ENCODE assay signal across 14 cellular contexts in genomic region chr16:28688327-28688952, GRCh38. TPM values are rescaled to one million over a fixed set of nuclear protein-coding genes. Genes with fewer than 3 reads are reported as not detected.
DNase-seq lines count a peak whose midpoint lies in the region; ATAC-seq, FAIRE-seq and TF ChIP-seq lines count a peak whose summit lies in the region.
"Not testable (repeated sequence)": the region's sequence is repeated elsewhere in the genome, so short reads cannot be mapped to it uniquely, and the experiment has no call there.
"Had no signal": no experiment of that assay in that cellular context is flagged by ENCODE, and none has a peak within 500 bp of the region (broad histone marks: within the 10 kb centered on the region; RNA-seq: fewer than 3 reads in every experiment).

No MANE protein-coding gene starts in this region.

- not testable (repeated sequence) for H3K36me3 Mint-ChIP-seq in activated B cell treated with CpG ODN at 0.5 μM for 24 hours (ENCODE audit: low read depth)

- not testable (repeated sequence) for H3K27ac Mint-ChIP-seq in activated B cell treated with CpG ODN at 0.5 μM for 24 hours

- not testable (repeated sequence) for FAIRE-seq in K562 (lab: Jason Lieb, UNC)

- not testable (repeated sequence) for H3K9me3 ChIP-seq in BLaER1 treated with 17β-estradiol and CSF1 and Interleukin-3, amounts not matched to agents 10 nM and 100 nM (replicated peaks in 1 of 11); K562 (replicated peaks; ENCODE audit: control insufficient read depth, insufficient read depth, low read depth, low read length); psoas muscle

- peak overlapping the region in 7 of 11 experiments; percentile 28 to 51 (median 43); a peak in 7 of 22 replicates for H3K4me2 ChIP-seq in BLaER1 treated with 17β-estradiol and CSF1 and Interleukin-3, amounts not matched to agents 10 nM and 100 nM
- not testable (repeated sequence) for H3K4me2 ChIP-seq in K562 (ENCODE audit: insufficient read depth, low read length)

- not testable (repeated sequence) for H4K20me1 ChIP-seq in BLaER1 treated with 17β-estradiol and CSF1 and Interleukin-3, amounts not matched to agents 10 nM and 100 nM; K562 (replicated peaks; ENCODE audit: control insufficient read depth, insufficient read depth, low read length)

- not testable (repeated sequence) for H3K27me3 ChIP-seq in BLaER1 treated with 17β-estradiol and CSF1 and Interleukin-3, amounts not matched to agents 10 nM and 100 nM; K562 (ENCODE audit: control insufficient read depth in 2 of 2, insufficient read depth in 2 of 2, low read length in 2 of 2); psoas muscle (ENCODE audit: insufficient read depth in 3 of 3, low read length in 2 of 3)

- not testable (repeated sequence) for TF ChIP-seq EP300 in K562 (IDR thresholded peaks at IDR 0.05; ENCODE audit: low read length)

- TF ChIP-seq POLR2A in K562 (conservative IDR thresholded peaks at IDR 0.05) = not testable (repeated sequence)

- POLR2A ChIA-PET in activated B cell treated with CpG ODN at 0.5 μM for 24 hours (lab: Charles Lee); K562 (lab: Yijun Ruan, JAX): not testable (repeated sequence)

- DNase-seq in activated B cell treated with CpG ODN at 0.5 μM for 24 hours; K562 (ENCODE audit: extremely low read depth in 1 of 4, low spot score in 3 of 4); left colon; psoas muscle: not testable (repeated sequence)

- H3K4me1 Mint-ChIP-seq in activated B cell treated with CpG ODN at 0.5 μM for 24 hours = not testable (repeated sequence)

- ATAC-seq in GM19463 (IDR thresholded peaks at IDR 0.05; ENCODE audit: unreplicated experiment) = peak; percentile 51
- ATAC-seq in HG02610 (IDR thresholded peaks at IDR 0.05; ENCODE audit: unreplicated experiment) = peak; percentile 59
- peak; percentile 69 for ATAC-seq in HG03439 (IDR thresholded peaks at IDR 0.05; ENCODE audit: unreplicated experiment)
- peak; percentile 97 for ATAC-seq in activated B cell treated with CpG ODN at 0.5 μM for 24 hours (ENCODE audit: low read depth)
- ATAC-seq in K562 = peak; percentile 99
- ATAC-seq in left colon = peak; percentile 96
- ATAC-seq in psoas muscle = peak; percentile 95 to 99 (median 98)

- H3K4me3 ChIP-seq in BLaER1 treated with 17β-estradiol and CSF1 and Interleukin-3, amounts not matched to agents 10 nM and 100 nM = peak overlapping the region in 2 of 10 experiments; percentile 19 to 54; a peak in 1 of 20 replicates
- not testable (repeated sequence) for H3K4me3 ChIP-seq in K562, psoas muscle

- not testable (repeated sequence) for H3K27me3 Mint-ChIP-seq in activated B cell treated with CpG ODN at 0.5 μM for 24 hours

- H3K4me3 Mint-ChIP-seq in activated B cell treated with CpG ODN at 0.5 μM for 24 hours = not testable (repeated sequence)

- intact Hi-C loops in activated B cell treated with CpG ODN at 0.5 μM for 24 hours (cut with micrococcal nuclease); K562 (cut with micrococcal nuclease); left colon (cut with DNase I, micrococcal nuclease); psoas muscle (cut with DNase I): not testable (repeated sequence)

- H3K36me3 ChIP-seq in BLaER1 treated with 17β-estradiol and CSF1 and Interleukin-3, amounts not matched to agents 10 nM and 100 nM; K562 (ENCODE audit: control insufficient read depth, insufficient read depth, low read length); psoas muscle (ENCODE audit: insufficient read depth in 1 of 2, low read depth in 1 of 2): not testable (repeated sequence)

- H3K79me2 ChIP-seq in K562 (ENCODE audit: control insufficient read depth, insufficient read depth, low read length) = not testable (repeated sequence)

- CTCF ChIA-PET in activated B cell treated with CpG ODN at 0.5 μM for 24 hours (lab: Charles Lee); K562 (lab: Yijun Ruan, JAX; ENCODE audit: low intra/inter-chr PET ratio): not testable (repeated sequence)

- in situ Hi-C loops in K562 (cut with MboI) = not testable (repeated sequence)

- not testable (repeated sequence) for TF ChIP-seq CTCF in activated B cell treated with CpG ODN at 0.5 μM for 24 hours (IDR thresholded peaks at IDR 0.05); K562 (IDR thresholded peaks at IDR 0.05 in 2 of 3, conservative IDR thresholded peaks at IDR 0.05 in 1 of 3; ENCODE audit: insufficient read depth in 2 of 3, low read depth in 1 of 3, low read length in 3 of 3); psoas muscle (IDR thresholded peaks at IDR 0.05)

- H3K27ac ChIP-seq in BLaER1 treated with 17β-estradiol and CSF1 and Interleukin-3, amounts not matched to agents 10 nM and 100 nM = peak overlapping the region in 1 of 11 experiments; percentile 15; a peak in 1 of 22 replicates
- not testable (repeated sequence) for H3K27ac ChIP-seq in K562 (ENCODE audit: extremely low read depth, low read depth, low read length); psoas muscle

- not testable (repeated sequence) for TF ChIP-seq RAD21 in K562 (CRISPR knock-in tag; conservative IDR thresholded peaks at IDR 0.05 in 1 of 2, IDR thresholded peaks at IDR 0.05 in 1 of 2)

- H3K9me1 ChIP-seq in K562 (ENCODE audit: control insufficient read depth, insufficient read depth, low read length) = not testable (repeated sequence)

- no CpG with 5 or more reads among the region's 10 CpGs for WGBS in K562 (ENCODE audit: insufficient coverage, low coverage, missing lambda C conversion rate)
- WGBS in psoas muscle, 3 donors = 43 to 58% methylated on average over 1 of the region's 10 CpGs; no CpG with 5 or more reads in 1 of the 3 donors

- H3K9me3 Mint-ChIP-seq in activated B cell treated with CpG ODN at 0.5 μM for 24 hours = not testable (repeated sequence)

- H2AFZ ChIP-seq in K562 (ENCODE audit: low read depth, low read length) = not testable (repeated sequence)

- BruUV-seq in K562 (replicated peaks; lab: Mats Ljungman, UMichigan) = not testable (repeated sequence)

- H3K9ac ChIP-seq in BLaER1 treated with 17β-estradiol and CSF1 and Interleukin-3, amounts not matched to agents 10 nM and 100 nM = peak overlapping the region in 1 of 11 experiments; percentile 23; a peak in 1 of 22 replicates
- H3K9ac ChIP-seq in K562 (ENCODE audit: insufficient read depth in 1 of 2, low read depth in 2 of 2, low read length in 2 of 2) = not testable (repeated sequence)

- H3K4me1 ChIP-seq in BLaER1 treated with 17β-estradiol and CSF1 and Interleukin-3, amounts not matched to agents 10 nM and 100 nM; K562 (replicated peaks in 1 of 2; ENCODE audit: control insufficient read depth in 2 of 2, insufficient read depth in 2 of 2, low read length in 2 of 2); psoas muscle: not testable (repeated sequence)

RNA-seq across cellular contexts. Expression of gene EIF3C, which starts 22.8 kb away (rescaled TPM):
- total RNA-seq in activated B cell treated with CpG ODN at 0.5 μM for 24 hours (673 and 689 TPM in 2 replicates), K562 (2014; rRNA removed) (611 and 748 TPM in 2 replicates), K562 (2014; rRNA removed; fragmentation: Illumina TruSeq; extraction: Trizol) (226 and 295 TPM in 2 replicates), K562 (2015; rRNA removed; fragmentation: Illumina TruSeq; extraction: Trizol) (297 and 300 TPM in 2 replicates), K562 (2021) (816 and 865 TPM in 2 replicates), left colon (100 to 1,000 TPM; 550 to 645 TPM), psoas muscle (100 to 1,000 TPM; 434 to 640 (median 556) TPM)
- 481 and 617 TPM in 2 replicates for total RNA-seq in K562 (2011; cell fraction: chromatin; rRNA removed; ENCODE audit: low replicate concordance)
- 195 and 201 TPM in 2 replicates for total RNA-seq in K562 (2011; cell fraction: nucleolus; rRNA removed)
- total RNA-seq in K562 (2011; cell fraction: nucleoplasm; rRNA removed) = 210 and 304 TPM in 2 replicates
- polyA plus RNA-seq in K562 (2011; rRNA removed) (221 and 411 TPM in 2 replicates), K562 (2014; fragmentation: Illumina TruSeq; extraction: Trizol) (464 and 523 TPM in 2 replicates), K562 (2014; fragmentation: Nextera tagmentation; extraction: Ambion mirVana) (100 to 1,000 TPM; 131 to 169 TPM), K562 (2014; rRNA removed) (598 and 639 TPM in 2 replicates), psoas muscle (100 to 1,000 TPM; 344 to 676 (median 345) TPM)
- polyA plus RNA-seq in K562 (2011; cell fraction: cytosol; rRNA removed) = 360 and 763 TPM in 2 replicates
- 162 and 326 TPM in 2 replicates for polyA plus RNA-seq in K562 (2011; cell fraction: nucleus; rRNA removed)
- polyA plus RNA-seq in K562 (2012) = 477 and 725 TPM in 2 replicates
- 390 and 469 TPM in 2 replicates for polyA minus RNA-seq in K562 (2011; rRNA and poly(A)+ RNA removed)
- polyA minus RNA-seq in K562 (2011; cell fraction: cytosol; rRNA and poly(A)+ RNA removed) = 298 and 331 TPM in 2 replicates
- polyA minus RNA-seq in K562 (2011; cell fraction: nucleus; rRNA and poly(A)+ RNA removed) = 65.6 and 71.5 TPM in 2 replicates

RNA-seq across cellular contexts. Expression of gene NPIPB8, which starts 50.6 kb away (rescaled TPM):
- 0.11 TPM in 1 of 2 replicates, not detected in the other for total RNA-seq in activated B cell treated with CpG ODN at 0.5 μM for 24 hours
- total RNA-seq in K562 (2011; cell fraction: chromatin; rRNA removed; ENCODE audit: low replicate concordance) = 0.28 and 2.5 TPM in 2 replicates
- 0.66 TPM in 1 of 2 replicates, not detected in the other for total RNA-seq in K562 (2011; cell fraction: nucleolus; rRNA removed)
- 0.61 and 0.88 TPM in 2 replicates for total RNA-seq in K562 (2011; cell fraction: nucleoplasm; rRNA removed)
- not detected in 2 replicates for total RNA-seq in K562 (2014; rRNA removed)
- not detected in 2 replicates for total RNA-seq in K562 (2014; rRNA removed; fragmentation: Illumina TruSeq; extraction: Trizol)
- total RNA-seq in K562 (2015; rRNA removed; fragmentation: Illumina TruSeq; extraction: Trizol) = not detected in 2 replicates
- total RNA-seq in K562 (2021) = not detected in 2 replicates
- polyA plus RNA-seq in K562 (2011; rRNA removed) = 0.54 TPM in 1 of 2 replicates, not detected in the other
- polyA plus RNA-seq in K562 (2011; cell fraction: cytosol; rRNA removed) = not detected in 2 replicates
- 0.70 and 3.3 TPM in 2 replicates for polyA plus RNA-seq in K562 (2011; cell fraction: nucleus; rRNA removed)
- polyA plus RNA-seq in K562 (2012) = 0.14 TPM in 1 of 2 replicates, not detected in the other
- polyA plus RNA-seq in K562 (2014; fragmentation: Illumina TruSeq; extraction: Trizol) = not detected in 2 replicates
- not detected for polyA plus RNA-seq in K562 (2014; fragmentation: Nextera tagmentation; extraction: Ambion mirVana)
- polyA plus RNA-seq in K562 (2014; rRNA removed) = 0.16 TPM in 1 of 2 replicates, not detected in the other
- 0.78 TPM in 1 of 2 replicates, not detected in the other for polyA minus RNA-seq in K562 (2011; rRNA and poly(A)+ RNA removed)
- not detected in 2 replicates for polyA minus RNA-seq in K562 (2011; cell fraction: cytosol; rRNA and poly(A)+ RNA removed)
- polyA minus RNA-seq in K562 (2011; cell fraction: nucleus; rRNA and poly(A)+ RNA removed) = not detected in 2 replicates
- 1 to 10 TPM; 1.6 to 5.7 TPM for total RNA-seq in left colon
- total RNA-seq in psoas muscle = under 1 TPM in 1 of 4 donors, not detected in 3; 0.78 TPM
- not detected for polyA plus RNA-seq in psoas muscle
- total RNA-seq: adrenal gland, G401, H1, HT1080, pulmonary artery endothelial cell, vagina had no signal
- polyA plus RNA-seq: adrenal gland had no signal
